In genomic region chr1:1906185-1907097, GRCh38 we compare ENCODE assay signal across 8 cellular contexts.
DNase-seq lines count a peak whose midpoint lies in the region; ATAC-seq and TF ChIP-seq lines count a peak whose summit lies in the region.

No MANE protein-coding gene starts in this region.

- no peaks in the 10 kb centered on the region for H3K27me3 ChIP-seq in OCI-LY1 (ENCODE audit: insufficient read depth, low read length)
- H3K27me3 ChIP-seq in muscle layer of colon (ENCODE audit: control insufficient read depth in 1 of 2, insufficient read depth in 2 of 2, low read length in 2 of 2) = no peaks in the 10 kb centered on the region

- H3K9me3 ChIP-seq in OCI-LY1 (ENCODE audit: low read length) (0 out of 2 replicates have a peak, but pooled peaks cover 4% of the 10 kb centered on the region), muscle layer of colon (ENCODE audit: low read length) (no peaks in the 10 kb centered on the region)

- H3K4me2 ChIP-seq in OCI-LY1 (ENCODE audit: low read length) = peak overlapping the region; percentile 12; the same call in 1 of the 2 replicates

- H3K4me1 ChIP-seq in OCI-LY1 (ENCODE audit: insufficient read depth, low read length, severe bottlenecking) (peaks cover 43% of the 10 kb centered on the region), muscle layer of colon (ENCODE audit: insufficient read depth, low read length) (peaks cover 12% of the 10 kb centered on the region)

- no peaks in the 10 kb centered on the region for H4K20me1 ChIP-seq in OCI-LY1 (ENCODE audit: insufficient read depth, low read length)

- DNase-seq in C1 segment of cervical spinal cord (lab: John Stamatoyannopoulos, UW) (peak in 12 of 14 donors; percentile 52 to 79 (median 70)), epithelial cell of esophagus (ENCODE audit: low read depth) (peak; percentile 73), cortex of kidney (lab: John Stamatoyannopoulos, UW) (no peak)
- DNase-seq in activated CD8-positive, alpha-beta memory T cell treated with anti-CD3 and anti-CD28 coated beads, Interleukin-2, amount 50 U/mL, for 48 hours = peak; percentile 85
- DNase-seq in stimulated activated CD8-positive, alpha-beta memory T cell treated with anti-CD3 and anti-CD28 coated beads, Interleukin-7, amount 100 ng/mL, for 24 hours (ENCODE audit: low read depth) = peak; percentile 41

- 0 out of 2 replicates have a peak, but pooled peaks cover 7% of the 10 kb centered on the region for H3F3A ChIP-seq in OCI-LY1 (ENCODE audit: insufficient read depth, low read length)

- H3K4me3 ChIP-seq in OCI-LY1 (ENCODE audit: low read depth, low read length, poor library complexity, severe bottlenecking) (no peak overlapping the region), epithelial cell of esophagus (ENCODE audit: low read length) (no peak overlapping the region), muscle layer of colon (ENCODE audit: low read depth in 1 of 2, low read length in 2 of 2) (no peak overlapping the region)

- H3K9ac ChIP-seq in OCI-LY1 (ENCODE audit: low read length) (peak overlapping the region; percentile 56; the same call in 1 of the 2 replicates), muscle layer of colon (ENCODE audit: low read length) (peak overlapping the region; percentile 49)

- H2AFZ ChIP-seq in OCI-LY1 (ENCODE audit: low read length) = no peak overlapping the region

- H3K79me2 ChIP-seq in OCI-LY1 (ENCODE audit: insufficient read depth, low read length) = no peaks in the 10 kb centered on the region

- H3K9me2 ChIP-seq in OCI-LY1 (ENCODE audit: low read depth, low read length) = no peaks in the 10 kb centered on the region

- peak overlapping the region; percentile 99 for H3K27ac ChIP-seq in OCI-LY1 (ENCODE audit: low read depth, low read length, poor library complexity, severe bottlenecking)
- H3K27ac ChIP-seq in muscle layer of colon (ENCODE audit: low read depth, low read length) = no peak overlapping the region

- H3K36me3 ChIP-seq in OCI-LY1 (ENCODE audit: insufficient read depth, low read length) (no peaks in the 10 kb centered on the region), muscle layer of colon (ENCODE audit: insufficient read depth, low read length) (no peaks in the 10 kb centered on the region)

- ATAC-seq in HG02884 (IDR thresholded peaks at IDR 0.05; ENCODE audit: unreplicated experiment) = peak; percentile 38

- TF ChIP-seq CTCF in OCI-LY1 (IDR thresholded peaks at IDR 0.05; ENCODE audit: low read length) (peak; percentile 95), epithelial cell of esophagus (IDR thresholded peaks at IDR 0.05; ENCODE audit: insufficient read depth, low read depth, low read length, missing control alignments) (peak; percentile 95)
